Comparison of ENCODE assay signal across 8 cellular contexts in the genomic region with DNA sequence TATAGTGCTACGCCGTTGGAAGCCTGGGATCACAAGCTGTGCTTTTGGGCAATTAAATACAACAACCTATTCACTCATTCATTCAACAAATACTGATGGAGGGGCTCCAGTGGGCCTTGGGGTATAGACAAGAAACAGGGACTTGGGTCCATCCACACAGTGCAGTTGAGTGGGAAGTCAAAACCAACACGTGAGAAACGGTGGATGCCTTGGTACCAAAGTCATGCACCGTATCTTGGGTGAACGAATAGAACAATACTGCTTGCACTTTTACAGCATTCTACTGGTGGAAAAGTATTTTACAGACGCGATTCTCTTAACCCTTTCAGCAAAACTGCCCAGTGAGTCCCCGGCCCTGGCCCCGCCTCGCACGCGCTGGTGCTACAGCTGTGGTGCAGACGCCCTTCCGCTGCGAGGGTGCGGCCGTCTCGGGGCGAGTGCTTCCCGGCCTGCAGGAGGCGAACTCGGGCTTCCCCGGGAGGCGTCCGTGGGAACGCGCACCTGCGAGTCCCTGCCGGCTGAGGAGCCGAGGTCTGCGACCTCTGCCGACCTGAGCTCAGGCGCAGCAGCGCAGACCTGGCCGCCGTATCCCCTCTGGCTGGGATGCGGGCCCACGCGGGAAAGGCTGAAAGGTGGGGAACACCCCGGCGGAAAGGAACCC. TPM values are rescaled to one million over a fixed set of nuclear protein-coding genes. Genes with fewer than 3 reads are reported as not detected.
DNase-seq lines count a peak whose midpoint lies in the region; ATAC-seq and TF ChIP-seq lines count a peak whose summit lies in the region.

No MANE protein-coding gene starts in this region.

- H3K9me3 Mint-ChIP-seq in nephron progenitor cell: peaks cover 3% of the 10 kb centered on the region

- H2AFZ ChIP-seq in OCI-LY7 (ENCODE audit: low read length): peak overlapping the region; percentile 67

- no peaks in the 10 kb centered on the region for H3K9me2 ChIP-seq in OCI-LY7 (ENCODE audit: insufficient read depth, low read length)

- H3K36me3 ChIP-seq in BJ (ENCODE audit: control insufficient read depth, insufficient read depth, low read length) (no peaks in the 10 kb centered on the region), OCI-LY7 (ENCODE audit: insufficient read depth, low read length) (no peaks in the 10 kb centered on the region), stomach (no peaks in the 10 kb centered on the region)

- POLR2A ChIA-PET in BJ (lab: Charles Lee) (no interaction called here), OCI-LY7 (lab: Charles Lee) (no interaction called here)

- H3K4me2 ChIP-seq in OCI-LY7 (ENCODE audit: low read length): peak overlapping the region; percentile 55

- peak; percentile 65 for ATAC-seq in HG03354 (IDR thresholded peaks at IDR 0.05; ENCODE audit: poor library complexity, severe bottlenecking, unreplicated experiment)

- peaks cover 52% of the 10 kb centered on the region for H3K4me1 Mint-ChIP-seq in nephron progenitor cell

- no TSS peak for BruUV-seq in OCI-LY7 (replicated peaks; lab: Mats Ljungman, UMichigan)

- intact Hi-C loops in OCI-LY7 (cut with micrococcal nuclease; ENCODE audit: unreplicated experiment) (loop anchor here (2.0 to 5.0 kb wide), 2 partner anchors 204 to 294 kb away; no protein-coding TSS in a partner anchor), stomach (cut with DNase I; ENCODE audit: low total_unique reads) (loop anchor here (5.0 kb wide), 1 partner anchor 129 kb away; no protein-coding TSS in a partner anchor)

- TF ChIP-seq EP300 in stomach (IDR thresholded peaks at IDR 0.05): no peak

- CTCF ChIA-PET in BJ (lab: Yijun Ruan, JAX): interaction anchor here (0.6 to 1.8 kb wide), 14 partner anchors 8 to 312 kb away, joined by 3 to 6 read pairs (median 4); a partner anchor contains a TSS
- CTCF ChIA-PET in OCI-LY7 (lab: Charles Lee; ENCODE audit: unreplicated experiment): interaction anchor here (0.6 kb wide), 1 partner anchor 346 kb away, joined by 3 read pairs; no protein-coding TSS in a partner anchor

- WGBS in stomach, 5 donors: 5 to 17% (median 6%) methylated on average over 14 to 42 of the region's 42 CpGs

- DNase-seq in BJ (ENCODE audit: low read depth): no peak
- DNase-seq in GM19238 (ENCODE audit: insufficient read length, low spot score): peak; percentile 62
- peak; percentile 63 for DNase-seq in OCI-LY7 (ENCODE audit: low spot score)
- peak; percentile 78 to 84 for DNase-seq in activated T-cell treated with anti-CD3 and anti-CD28 coated beads, Interleukin-2, amount 50 U/mL, for 48 hours
- peak; percentile 71 for DNase-seq in fibroblast of pulmonary artery (ENCODE audit: low read depth)
- peak; percentile 75 for DNase-seq in nephron progenitor cell
- DNase-seq in stomach: peak; percentile 79

- H3K27me3 ChIP-seq in BJ (ENCODE audit: control insufficient read depth, insufficient read depth, low read length) (no peaks in the 10 kb centered on the region), stomach (peaks cover 0 to 9% (median 5%) of the 10 kb centered on the region in 3 donors)

- no peaks in the 10 kb centered on the region for H3K27me3 Mint-ChIP-seq in nephron progenitor cell (ENCODE audit: low read depth, poor library complexity)

- H4K20me1 ChIP-seq in OCI-LY7 (ENCODE audit: insufficient read depth, low read length): no peaks in the 10 kb centered on the region

- H3K4me3 ChIP-seq in BJ (ENCODE audit: low read depth, low read length) (peak overlapping the region; percentile 80), OCI-LY7 (ENCODE audit: low read depth, low read length, poor library complexity, severe bottlenecking) (peak overlapping the region; percentile 64), fibroblast of pulmonary artery (replicated peaks; ENCODE audit: low read depth, low read length) (peak overlapping the region; percentile 79), stomach (peak overlapping the region; percentile 64 to 92 (median 82))

- H3K4me1 ChIP-seq in OCI-LY7 (ENCODE audit: insufficient read depth, low read length, poor library complexity, severe bottlenecking): no peaks in the 10 kb centered on the region
- H3K4me1 ChIP-seq in stomach: peaks cover 6 to 21% (median 18%) of the 10 kb centered on the region in 4 donors

- TF ChIP-seq POLR2A in stomach (IDR thresholded peaks at IDR 0.05): no peak

- H3K27ac ChIP-seq in OCI-LY7 (ENCODE audit: low read depth, low read length, poor library complexity, severe bottlenecking): no peak overlapping the region
- peak overlapping the region; percentile 87 to 92 (median 89) for H3K27ac ChIP-seq in stomach

- no peaks in the 10 kb centered on the region for H3K9me3 ChIP-seq in OCI-LY7 (ENCODE audit: low read length)
- H3K9me3 ChIP-seq in stomach: no peaks in the 10 kb centered on the region

- peak; percentile 89 for TF ChIP-seq CTCF in BJ (IDR thresholded peaks at IDR 0.05; ENCODE audit: insufficient read depth, low read depth, low read length)
- peak; percentile 64 for TF ChIP-seq CTCF in OCI-LY7 (conservative IDR thresholded peaks at IDR 0.05; ENCODE audit: low read length)
- peak; percentile 64 for TF ChIP-seq CTCF in fibroblast of pulmonary artery (IDR thresholded peaks at IDR 0.05; ENCODE audit: low read length, missing control alignments)
- peak; percentile 37 for TF ChIP-seq CTCF in nephron progenitor cell (IDR thresholded peaks at IDR 0.05)
- peak in 5 of 7 experiments; percentile 39 to 75 (median 52) for TF ChIP-seq CTCF in stomach (IDR thresholded peaks at IDR 0.05)

- H3K79me2 ChIP-seq in OCI-LY7 (ENCODE audit: insufficient read depth, low read depth, low read length): no peaks in the 10 kb centered on the region

- H3K36me3 Mint-ChIP-seq in nephron progenitor cell (ENCODE audit: low read depth): peaks cover 51% of the 10 kb centered on the region

- peak overlapping the region; percentile 82 for H3K4me3 Mint-ChIP-seq in nephron progenitor cell

- peak overlapping the region; percentile 87 for H3K27ac Mint-ChIP-seq in nephron progenitor cell

RNA-seq across cellular contexts. Expression of a gene that starts 8.3 kb away (rescaled TPM):
- polyA plus RNA-seq in BJ (2011; rRNA removed) (11.6 and 14.8 TPM in 2 replicates), stomach (1 to 10 TPM; 1.3 to 3.8 (median 2.7) TPM)
- 9.9 and 12.7 TPM in 2 replicates for polyA minus RNA-seq in BJ (2011; rRNA and poly(A)+ RNA removed)
- not detected in 2 replicates for total RNA-seq in OCI-LY7 (2014; rRNA removed; shearing (Covaris generic))
- total RNA-seq in OCI-LY7 (2022) (not detected in 2 replicates), stomach (10 to 100 TPM in 1 of 5 donors, 1 to 10 TPM in 3, not detected in 1; 1.2 to 14.0 (median 2.8) TPM)

Comparison
In these comparisons a context has a peak if more than half of its experiments do, and no peak if none do; other contexts are left out.
1. CTCF ChIP-seq: peak in every context shown above with its lines; median percentile 89 in BJ; 64 in OCI-LY7; 64 in fibroblast of pulmonary artery; 52 in stomach; 37 in nephron progenitor cell.